8 cellular contexts compared by ENCODE assay signal in genomic region chr12:95383880-95384279, GRCh38.
DNase-seq lines count a peak whose midpoint lies in the region; ATAC-seq and TF ChIP-seq lines count a peak whose summit lies in the region.
"Not testable (repeated sequence)": the region's sequence is repeated elsewhere in the genome, so short reads cannot be mapped to it uniquely, and the experiment has no call there.

No MANE protein-coding gene starts in this region.

- not testable (repeated sequence) for H3K4me3 ChIP-seq in Karpas-422 (ENCODE audit: low read length); cardiac fibroblast (replicated peaks in 1 of 2; ENCODE audit: low read depth in 2 of 2, low read length in 2 of 2); fibroblast of pulmonary artery (replicated peaks; ENCODE audit: low read depth, low read length); prostate gland; thoracic aorta

- DNase-seq in AG20443 (ENCODE audit: low spot score) (peak; percentile 21), T1000 (lab: John Stamatoyannopoulos, UW) (peak; percentile 5), cardiac fibroblast (ENCODE audit: low read depth in 2 of 2) (peak; percentile 63 to 65), fibroblast of pulmonary artery (ENCODE audit: low read depth) (peak; percentile 47), kidney tubule cell (ENCODE audit: low spot score) (peak; percentile 5), prostate gland (ENCODE audit: low spot score) (peak; percentile 40)
- DNase-seq in Karpas-422; thoracic aorta (ENCODE audit: low spot score): not testable (repeated sequence)

- H3K27me3 ChIP-seq in Karpas-422 (ENCODE audit: low read length); prostate gland (replicated peaks; ENCODE audit: insufficient read depth); thoracic aorta (replicated peaks; ENCODE audit: insufficient read depth): not testable (repeated sequence)

- not testable (repeated sequence) for H3K4me2 ChIP-seq in Karpas-422 (ENCODE audit: low read depth, low read length, poor library complexity, severe bottlenecking)

- H4K20me1 ChIP-seq in Karpas-422 (ENCODE audit: insufficient read depth, low read depth, low read length) = not testable (repeated sequence)

- 36% methylated on average over 8 of the region's 8 CpGs for WGBS in prostate gland

- peak; percentile 3 for TF ChIP-seq CTCF in cardiac fibroblast (IDR thresholded peaks at IDR 0.05; ENCODE audit: low read depth, low read length)
- TF ChIP-seq CTCF in fibroblast of pulmonary artery (IDR thresholded peaks at IDR 0.05; ENCODE audit: low read length, missing control alignments); prostate gland (IDR thresholded peaks at IDR 0.05); thoracic aorta (IDR thresholded peaks at IDR 0.05): not testable (repeated sequence)

- ATAC-seq in thoracic aorta (ENCODE audit: insufficient number of reproducible peaks, low FRiP score, low read depth) = not testable (repeated sequence)

- not testable (repeated sequence) for H2AFZ ChIP-seq in Karpas-422 (ENCODE audit: low read length)

- H3K9ac ChIP-seq in Karpas-422 (ENCODE audit: low read length) = not testable (repeated sequence)

- H3K79me2 ChIP-seq in Karpas-422 (ENCODE audit: low read length) = not testable (repeated sequence)

- peaks cover 41% of the 10 kb centered on the region for H3K4me1 ChIP-seq in Karpas-422 (ENCODE audit: low read length)
- H3K4me1 ChIP-seq in prostate gland (replicated peaks) = not testable (repeated sequence)
- peaks cover 13 to 41% of the 10 kb centered on the region in 2 donors for H3K4me1 ChIP-seq in thoracic aorta (ENCODE audit: control insufficient read depth in 1 of 2, low read depth in 2 of 2)

- not testable (repeated sequence) for TF ChIP-seq POLR2A in prostate gland (IDR thresholded peaks at IDR 0.05)

- intact Hi-C loops in prostate gland (cut with DNase I) = loop anchor here (5.0 kb wide), 3 partner anchors 47 to 167 kb away; partner anchors contain the start of genes FGD6, METAP2 and VEZT

- not testable (repeated sequence) for H3K9me3 ChIP-seq in Karpas-422 (ENCODE audit: low read length); prostate gland; thoracic aorta

- peak overlapping the region; percentile 50; the same call in 1 of the 2 replicates for H3K27ac ChIP-seq in Karpas-422 (ENCODE audit: low read length)
- H3K27ac ChIP-seq in prostate gland = peak overlapping the region in 1 of 2 donors; percentile 43
- peak overlapping the region; percentile 50 to 98 for H3K27ac ChIP-seq in thoracic aorta

- not testable (repeated sequence) for H3K36me3 ChIP-seq in Karpas-422 (ENCODE audit: insufficient read depth, low read length); prostate gland; thoracic aorta

- H3K9me2 ChIP-seq in Karpas-422 (replicated peaks; ENCODE audit: insufficient read depth, low read length) = not testable (repeated sequence)
